Comparison of ENCODE assay signal across 9 cellular contexts in genomic region chr6:32982084-32982701, GRCh38. TPM values are rescaled to one million over a fixed set of nuclear protein-coding genes. Genes with fewer than 3 reads are reported as not detected.
DNase-seq lines count a peak whose midpoint lies in the region; ATAC-seq and TF ChIP-seq lines count a peak whose summit lies in the region.
"Had no signal": no experiment of that assay in that cellular context is flagged by ENCODE, and none has a peak within 500 bp of the region (broad histone marks: within the 10 kb centered on the region; RNA-seq: fewer than 3 reads in every experiment).

No MANE protein-coding gene starts in this region.

- no peaks in the 10 kb centered on the region for H3K27me3 Mint-ChIP-seq in CD8-positive, alpha-beta memory T cell

- H3K9me3 ChIP-seq in CD8-positive, alpha-beta memory T cell (ENCODE audit: low read length), result no peaks in the 10 kb centered on the region
- no peaks in the 10 kb centered on the region for H3K9me3 ChIP-seq in HEK293 (ENCODE audit: control insufficient read depth, insufficient read depth, low read depth, low read length)
- H3K9me3 ChIP-seq in OCI-LY7 (ENCODE audit: low read length), result no peaks in the 10 kb centered on the region
- no peaks in the 10 kb centered on the region for H3K9me3 ChIP-seq in ovary

- H3K79me2 ChIP-seq in OCI-LY7 (ENCODE audit: insufficient read depth, low read depth, low read length), result peaks cover 30% of the 10 kb centered on the region

- TF ChIP-seq POLR2A in ovary (IDR thresholded peaks at IDR 0.05), result no peak

- TF ChIP-seq CTCF in HEK293 (tag by site-specific recombination; IDR thresholded peaks at IDR 0.05) (no peak), OCI-LY7 (conservative IDR thresholded peaks at IDR 0.05; ENCODE audit: low read length) (no peak), fibroblast of villous mesenchyme (IDR thresholded peaks at IDR 0.05; ENCODE audit: insufficient read depth, low read depth, low read length) (no peak), ovary (IDR thresholded peaks at IDR 0.05) (no peak)

- H4K20me1 ChIP-seq in OCI-LY7 (ENCODE audit: insufficient read depth, low read length), result peaks cover 5% of the 10 kb centered on the region; the same call in 1 of the 2 replicates

- no peak overlapping the region for H3K27ac ChIP-seq in CD8-positive, alpha-beta memory T cell (ENCODE audit: low read depth, low read length)
- peak overlapping the region; percentile 14 for H3K27ac ChIP-seq in HEK293 (ENCODE audit: extremely low read depth, low read depth, low read length)
- peak overlapping the region; percentile 55 for H3K27ac ChIP-seq in OCI-LY7 (ENCODE audit: low read depth, low read length, poor library complexity, severe bottlenecking)
- no peak overlapping the region for H3K27ac ChIP-seq in ovary

- peaks cover 27 to 59% (median 44%) of the 10 kb centered on the region in 3 donors for H3K4me1 Mint-ChIP-seq in CD8-positive, alpha-beta memory T cell

- no TSS peak for BruUV-seq in OCI-LY7 (replicated peaks; lab: Mats Ljungman, UMichigan)

- H3K4me3 Mint-ChIP-seq in CD8-positive, alpha-beta memory T cell, result no peak overlapping the region

- H3K9me2 ChIP-seq in OCI-LY7 (ENCODE audit: insufficient read depth, low read length), result no peaks in the 10 kb centered on the region

- peak overlapping the region; percentile 7 to 89 (median 66) for H3K27ac Mint-ChIP-seq in CD8-positive, alpha-beta memory T cell

- peaks cover 7 to 51% (median 14%) of the 10 kb centered on the region in 3 donors for H3K36me3 Mint-ChIP-seq in CD8-positive, alpha-beta memory T cell

- no peak overlapping the region for H2AFZ ChIP-seq in OCI-LY7 (ENCODE audit: low read length)

- peaks cover 24% of the 10 kb centered on the region for H3K4me1 ChIP-seq in CD8-positive, alpha-beta memory T cell (ENCODE audit: insufficient read depth, low read length)
- H3K4me1 ChIP-seq in HEK293 (ENCODE audit: control insufficient read depth, insufficient read depth, low read length), result peaks cover 15% of the 10 kb centered on the region
- H3K4me1 ChIP-seq in OCI-LY7 (ENCODE audit: insufficient read depth, low read length, poor library complexity, severe bottlenecking), result peaks cover 34% of the 10 kb centered on the region
- H3K4me1 ChIP-seq in ovary (ENCODE audit: insufficient read depth), result peaks cover 1% of the 10 kb centered on the region

- peaks cover 47% of the 10 kb centered on the region for H3K36me3 ChIP-seq in CD8-positive, alpha-beta memory T cell (ENCODE audit: insufficient read depth, low read length)
- H3K36me3 ChIP-seq in HEK293 (ENCODE audit: control insufficient read depth in 2 of 2, insufficient read depth in 1 of 2, low read length in 2 of 2) (peaks cover 41 to 45% of the 10 kb centered on the region in 2 experiments), OCI-LY7 (ENCODE audit: insufficient read depth, low read length) (peaks cover 69% of the 10 kb centered on the region), ovary (peaks cover 3% of the 10 kb centered on the region)

- CTCF ChIA-PET in CD8-positive, alpha-beta memory T cell (lab: Charles Lee), result interaction anchor here (0.6 to 9.6 kb wide), 6 partner anchors 14 to 143 kb away, joined by 3 to 248 read pairs (median 10); partner anchors contain the start of genes BRD2, HLA-DMA and TAP2
- CTCF ChIA-PET in HEK293 (lab: Yijun Ruan, JAX) (interaction anchor here (0.6 to 11.4 kb wide), 6 partner anchors 10 to 143 kb away, joined by 4 to 250 read pairs (median 64); partner anchors contain the start of gene HLA-DMA), OCI-LY7 (lab: Charles Lee; ENCODE audit: unreplicated experiment) (interaction anchor here (1.2 kb wide), 1 partner anchor 35 kb away, joined by 3 read pairs; no protein-coding TSS in a partner anchor)

- TF ChIP-seq EP300 in ovary (IDR thresholded peaks at IDR 0.05), result no peak

- H3K27me3 ChIP-seq in CD8-positive, alpha-beta memory T cell (ENCODE audit: insufficient read depth, low read length, poor library complexity, severe bottlenecking), result no peaks in the 10 kb centered on the region
- H3K27me3 ChIP-seq in ovary, result no peaks in the 10 kb centered on the region

- no peaks in the 10 kb centered on the region for H3K9me3 Mint-ChIP-seq in CD8-positive, alpha-beta memory T cell

- H3K4me2 ChIP-seq in OCI-LY7 (ENCODE audit: low read length), result no peak overlapping the region

- ATAC-seq in GM18867 (IDR thresholded peaks at IDR 0.05; ENCODE audit: unreplicated experiment), result no peak

- intact Hi-C loops in OCI-LY7 (cut with micrococcal nuclease; ENCODE audit: unreplicated experiment) (no loop called here), ovary (cut with DNase I) (loop anchor here (2.0 to 5.0 kb wide), 4 partner anchors 45 to 95 kb away; no protein-coding TSS in a partner anchor)

- DNase-seq in CD8-positive, alpha-beta memory T cell, result no peak
- DNase-seq in OCI-LY7 (ENCODE audit: low spot score) (peak; percentile 52), fibroblast of villous mesenchyme (ENCODE audit: low read depth) (peak; percentile 50), ovary (no peak), H4 (ENCODE audit: low spot score) (no peak), superior temporal gyrus (ENCODE audit: extremely low spot score) (no peak)

- POLR2A ChIA-PET in CD8-positive, alpha-beta memory T cell (lab: Charles Lee), result interaction anchor here (0.6 to 3.8 kb wide), 5 partner anchors 10 to 254 kb away, joined by 3 to 43 read pairs (median 4); no protein-coding TSS in a partner anchor
- POLR2A ChIA-PET in HEK293 (lab: Yijun Ruan, JAX) (interaction anchor here (0.7 to 7.7 kb wide), 6 partner anchors 12 to 352 kb away, joined by 3 to 405 read pairs (median 8); partner anchors contain the start of genes BRD2, HLA-DMA and TAP2), OCI-LY7 (lab: Charles Lee) (interaction anchor here (0.7 to 3.9 kb wide), 5 partner anchors 8 to 124 kb away, joined by 3 to 47 read pairs (median 7); partner anchors contain the start of gene BRD2)

- H3K4me3 ChIP-seq in CD8-positive, alpha-beta memory T cell (ENCODE audit: low read length), result no peak overlapping the region
- H3K4me3 ChIP-seq in HEK293 (ENCODE audit: low read depth, low read length) (no peak overlapping the region), OCI-LY7 (ENCODE audit: low read depth, low read length, poor library complexity, severe bottlenecking) (no peak overlapping the region), fibroblast of villous mesenchyme (ENCODE audit: low read depth, low read length) (no peak overlapping the region), ovary (no peak overlapping the region)
- H3K4me3 ChIP-seq: lung had no signal

- 22 to 35% (median 27%) methylated on average over 8 of the region's 8 CpGs for WGBS in ovary, 3 donors

TF ChIP-seq in HEK293, 187 proteins besides CTCF, POLR2A, EP300 and RAD21 (continues in another document):
- TF ChIP-seq WT1 (tag by site-specific recombination; IDR thresholded peaks at IDR 0.05) (peak; percentile 78), ZNF362 (tag by site-specific recombination; IDR thresholded peaks at IDR 0.05) (0 out of 2 replicates have a peak, but pooled peaks have one; percentile 5), ZNF175 (tag by site-specific recombination; IDR thresholded peaks at IDR 0.05) (no peak), HOXD13 (CRISPR knock-in tag; IDR thresholded peaks at IDR 0.05; ENCODE audit: borderline replicate concordance) (no peak)

RNA-seq across cellular contexts. Expression of gene BRD2, which starts 13.8 kb away (rescaled TPM):
- total RNA-seq in CD8-positive, alpha-beta memory T cell, result 100 to 1,000 TPM; 373 to 387 TPM
- polyA plus RNA-seq in CD8-positive, alpha-beta memory T cell, result 89.9 TPM
- total RNA-seq in OCI-LY7 (2014; rRNA removed; shearing (Covaris generic)), result 236 and 237 TPM in 2 replicates
- 326 and 361 TPM in 2 replicates for total RNA-seq in OCI-LY7 (2022)
- total RNA-seq in fibroblast of villous mesenchyme, result 126 and 146 TPM in 2 replicates
- 100 to 1,000 TPM; 106 to 196 (median 163) TPM for total RNA-seq in ovary
- polyA plus RNA-seq in ovary, result 100 to 1,000 TPM; 128 to 301 TPM
- 52.2 and 57.6 TPM in 2 replicates for total RNA-seq in H4 (2014; rRNA removed; shearing (Covaris generic))

RNA-seq across cellular contexts. Expression of gene HLA-DOA, which starts 27.2 kb away (rescaled TPM):
- 1 to 10 TPM; 6.7 to 6.9 TPM for total RNA-seq in CD8-positive, alpha-beta memory T cell
- 12.0 TPM for polyA plus RNA-seq in CD8-positive, alpha-beta memory T cell
- total RNA-seq in OCI-LY7 (2014; rRNA removed; shearing (Covaris generic)), result 60.3 and 78.3 TPM in 2 replicates
- total RNA-seq in OCI-LY7 (2022), result 55.0 and 65.4 TPM in 2 replicates
- not detected in 2 replicates for total RNA-seq in fibroblast of villous mesenchyme
- total RNA-seq in ovary, result 10 to 100 TPM in 1 of 7 donors, 1 to 10 TPM in 6; 1.1 to 17.3 (median 6.4) TPM
- polyA plus RNA-seq in ovary, result 10 to 100 TPM in 1 of 2 donors, 1 to 10 TPM in 1; 2.5 to 25.3 TPM
- 0.14 TPM in 1 of 2 replicates, not detected in the other for total RNA-seq in H4 (2014; rRNA removed; shearing (Covaris generic))

RNA-seq across cellular contexts. Expression of gene HLA-DMA, which starts 29.3 kb away (rescaled TPM):
- total RNA-seq in CD8-positive, alpha-beta memory T cell, result 10 to 100 TPM; 14.0 to 16.5 TPM
- polyA plus RNA-seq in CD8-positive, alpha-beta memory T cell, result 35.0 TPM
- total RNA-seq in OCI-LY7 (2014; rRNA removed; shearing (Covaris generic)), result 175 and 207 TPM in 2 replicates
- total RNA-seq in OCI-LY7 (2022), result 140 TPM in 2 replicates
- 1.9 and 3.5 TPM in 2 replicates for total RNA-seq in fibroblast of villous mesenchyme
- total RNA-seq in ovary, result 10 to 100 TPM in 6 of 7 donors, 1 to 10 TPM in 1; 5.7 to 50.4 (median 18.5) TPM
- 100 to 1,000 TPM in 1 of 2 donors, 10 to 100 TPM in 1; 19.2 to 162 TPM for polyA plus RNA-seq in ovary
- total RNA-seq in H4 (2014; rRNA removed; shearing (Covaris generic)), result 10.3 and 13.0 TPM in 2 replicates

RNA-seq across cellular contexts. Expression of gene HLA-DMB, which starts 41.4 kb away (rescaled TPM):
- total RNA-seq in CD8-positive, alpha-beta memory T cell, result 1 to 10 TPM; 4.3 to 5.3 TPM
- polyA plus RNA-seq in CD8-positive, alpha-beta memory T cell, result 25.6 TPM
- 85.1 and 98.0 TPM in 2 replicates for total RNA-seq in OCI-LY7 (2014; rRNA removed; shearing (Covaris generic))
- total RNA-seq in OCI-LY7 (2022) (77.0 and 78.5 TPM in 2 replicates), fibroblast of villous mesenchyme (1.7 TPM in 1 of 2 replicates, not detected in the other), ovary (10 to 100 TPM in 6 of 7 donors, 1 to 10 TPM in 1; 4.3 to 39.1 (median 12.0) TPM)
- 10 to 100 TPM; 11.0 to 70.0 TPM for polyA plus RNA-seq in ovary
- 4.5 and 4.6 TPM in 2 replicates for total RNA-seq in H4 (2014; rRNA removed; shearing (Covaris generic))

Comparison
In these comparisons a context has a peak if more than half of its experiments do, and no peak if none do; other contexts are left out.
1. DNase-seq: peak in OCI-LY7 (single experiment) and fibroblast of villous mesenchyme (single experiment); none in CD8-positive, alpha-beta memory T cell (0 of 5), ovary (0 of 5), H4 (single experiment) and superior temporal gyrus (single experiment).
2. H3K27ac ChIP-seq: peak in HEK293 (single experiment) and OCI-LY7 (single experiment); none in CD8-positive, alpha-beta memory T cell (single experiment) and ovary (0 of 2).